8 cellular contexts compared by ENCODE assay signal in genomic region chr5:69042500-69042899, GRCh38. TPM values are rescaled to one million over a fixed set of nuclear protein-coding genes. Genes with fewer than 3 reads are reported as not detected.
DNase-seq lines count a peak whose midpoint lies in the region; ATAC-seq and TF ChIP-seq lines count a peak whose summit lies in the region.

No MANE protein-coding gene starts in this region.

- H3K9me3 ChIP-seq in GM23248 (ENCODE audit: low read depth) (no peaks in the 10 kb centered on the region), SK-N-SH (no peaks in the 10 kb centered on the region)

- H3F3A ChIP-seq in GM23248 (ENCODE audit: insufficient read depth) (no peaks in the 10 kb centered on the region), SK-N-SH (replicated peaks; ENCODE audit: insufficient read depth) (no peaks in the 10 kb centered on the region)

- peaks cover 6 to 11% of the 10 kb centered on the region in 2 donors for H3K4me1 Mint-ChIP-seq in natural killer cell treated with Interleukin-12 subunit alpha and Interleukin-12 subunit beta and Interleukin-15 and Interleukin-18, amount 100 ng/mL, for 72 hours (ENCODE audit: low read depth in 2 of 2)

- no peak for TF ChIP-seq RAD21 in SK-N-SH (IDR thresholded peaks at IDR 0.05; ENCODE audit: low read length)

- in situ Hi-C loops in GM23248 (cut with MboI), result no loop called here

- H2AFZ ChIP-seq in GM23248, result peak overlapping the region; percentile 90
- H2AFZ ChIP-seq in SK-N-SH (ENCODE audit: low read depth), result peak overlapping the region; percentile 88; the same call in 1 of the 2 replicates

- no peak for TF ChIP-seq EP300 in SK-N-SH (IDR thresholded peaks at IDR 0.05; ENCODE audit: borderline replicate concordance in 1 of 2, low read depth in 1 of 2, low read length in 1 of 2)

- no peak for TF ChIP-seq POLR2A in GM18505 (IDR thresholded peaks at IDR 0.05; ENCODE audit: borderline replicate concordance, extremely low read depth, insufficient read depth, insufficient read length)

- H3K4me3 ChIP-seq in GM23248 (no peak overlapping the region), SK-N-SH (ENCODE audit: low read depth in 2 of 2, low read length in 1 of 2) (no peak overlapping the region)

- CTCF ChIA-PET in SK-N-SH (lab: Yijun Ruan, JAX), result interaction anchor here (0.7 to 9.5 kb wide), 14 partner anchors 14 to 770 kb away, joined by 3 to 262 read pairs (median 6); partner anchors contain the start of gene SLC30A5

- H4K20me1 ChIP-seq in GM23248 (ENCODE audit: insufficient read depth) (no peaks in the 10 kb centered on the region), SK-N-SH (ENCODE audit: insufficient read depth) (no peaks in the 10 kb centered on the region)

- H3K4me3 Mint-ChIP-seq in natural killer cell treated with Interleukin-12 subunit alpha and Interleukin-12 subunit beta and Interleukin-15 and Interleukin-18, amount 100 ng/mL, for 72 hours, result peak overlapping the region; percentile 87

- H3K36me3 ChIP-seq in GM23248 (ENCODE audit: low read depth), result no peaks in the 10 kb centered on the region
- H3K36me3 ChIP-seq in SK-N-SH (replicated peaks in 1 of 2; ENCODE audit: control insufficient read depth in 1 of 2, insufficient read depth in 2 of 2, low read length in 1 of 2), result no peaks in the 10 kb centered on the region

- H3K36me3 Mint-ChIP-seq in natural killer cell treated with Interleukin-12 subunit alpha and Interleukin-12 subunit beta and Interleukin-15 and Interleukin-18, amount 100 ng/mL, for 72 hours, result no peaks in the 10 kb centered on the region

- H3K79me2 ChIP-seq in GM23248 (ENCODE audit: insufficient read depth) (no peaks in the 10 kb centered on the region), SK-N-SH (ENCODE audit: insufficient read depth) (no peaks in the 10 kb centered on the region)

- TF ChIP-seq CTCF in SK-N-SH (IDR thresholded peaks at IDR 0.05), result no peak

- H3K4me1 ChIP-seq in GM23248 (ENCODE audit: insufficient read depth) (no peaks in the 10 kb centered on the region), SK-N-SH (ENCODE audit: control insufficient read depth in 1 of 2, insufficient read depth in 2 of 2, low read depth in 1 of 2, low read length in 1 of 2) (no peaks in the 10 kb centered on the region; a peak in 1 of 4 replicates)

- H3K27me3 Mint-ChIP-seq in natural killer cell treated with Interleukin-12 subunit alpha and Interleukin-12 subunit beta and Interleukin-15 and Interleukin-18, amount 100 ng/mL, for 72 hours, result peaks cover 0 to 2% of the 10 kb centered on the region in 2 donors

- DNase-seq in GM23248, result no peak
- no peak for DNase-seq in SK-N-SH
- DNase-seq in natural killer cell treated with Interleukin-12 subunit alpha and Interleukin-12 subunit beta and Interleukin-15 and Interleukin-18, amount 100 ng/mL, for 72 hours (ENCODE audit: low spot score), result no peak
- DNase-seq in stimulated activated CD4-positive, alpha-beta T cell treated with anti-CD3 and anti-CD28 coated beads, Interleukin-4, amount 100 ng/mL, for 24 hours, result no peak
- DNase-seq in germinal center (ENCODE audit: low spot score), result no peak
- DNase-seq in amniotic stem cell (lab: John Stamatoyannopoulos, UW), result no peak
- no peak for DNase-seq in NOMO-1 (lab: John Stamatoyannopoulos, UW; ENCODE audit: unreplicated experiment in 2 of 2)

- H3K9me3 Mint-ChIP-seq in natural killer cell treated with Interleukin-12 subunit alpha and Interleukin-12 subunit beta and Interleukin-15 and Interleukin-18, amount 100 ng/mL, for 72 hours, result no peaks in the 10 kb centered on the region

- peak overlapping the region; percentile 45 to 93 for H3K27ac Mint-ChIP-seq in natural killer cell treated with Interleukin-12 subunit alpha and Interleukin-12 subunit beta and Interleukin-15 and Interleukin-18, amount 100 ng/mL, for 72 hours

- H3K27ac ChIP-seq in GM23248 (no peak overlapping the region), SK-N-SH (ENCODE audit: low read depth in 2 of 2, low read length in 1 of 2) (peak overlapping the region in 1 of 2 experiments; percentile 17; a peak in 1 of 4 replicates)

- POLR2A ChIA-PET in SK-N-SH (lab: Yijun Ruan, JAX), result no interaction called here

- H3K9ac ChIP-seq in GM23248 (no peak overlapping the region), SK-N-SH (no peak overlapping the region)

- 22 to 32% methylated on average over 2 of the region's 2 CpGs for WGBS in GM23248 (ENCODE audit: low coverage in 1 of 2, low lambda C conversion rate in 2 of 2, missing lambda C conversion rate in 2 of 2), 2 experiments
- WGBS in SK-N-SH (ENCODE audit: low lambda C conversion rate), result 47% methylated on average over 2 of the region's 2 CpGs

- peak; percentile 14 for ATAC-seq in GM18505 (IDR thresholded peaks at IDR 0.05; ENCODE audit: unreplicated experiment)
- ATAC-seq in natural killer cell treated with Interleukin-12 subunit alpha and Interleukin-12 subunit beta and Interleukin-15 and Interleukin-18, amount 100 ng/mL, for 72 hours, result peak; percentile 29 to 44

- H3K4me2 ChIP-seq in GM23248 (ENCODE audit: unreplicated experiment), result no peak overlapping the region
- no peak overlapping the region for H3K4me2 ChIP-seq in SK-N-SH

- H3K9me2 ChIP-seq in GM23248 (ENCODE audit: insufficient read depth) (no peaks in the 10 kb centered on the region), SK-N-SH (no peaks in the 10 kb centered on the region)

- H3K27me3 ChIP-seq in GM23248 (replicated peaks; ENCODE audit: insufficient read depth) (no peaks in the 10 kb centered on the region), SK-N-SH (ENCODE audit: insufficient read depth) (no peaks in the 10 kb centered on the region)

TF ChIP-seq in SK-N-SH, 30 proteins besides CTCF, POLR2A, EP300 and RAD21:
- no peak for TF ChIP-seq NRF1 (IDR thresholded peaks at IDR 0.05; ENCODE audit: low read depth, low read length)
- no peak for TF ChIP-seq JUND (IDR thresholded peaks at IDR 0.05)
- no peak for TF ChIP-seq SIN3A (IDR thresholded peaks at IDR 0.05; ENCODE audit: borderline replicate concordance, low read depth, low read length)
- TF ChIP-seq SMC3 (IDR thresholded peaks at IDR 0.05; ENCODE audit: low read depth, low read length), result no peak
- TF ChIP-seq ELF1 (IDR thresholded peaks at IDR 0.05), result no peak
- TF ChIP-seq FOSL2 (IDR thresholded peaks at IDR 0.05; ENCODE audit: borderline replicate concordance, low read depth), result no peak
- TF ChIP-seq FOXJ3 (CRISPR knock-in tag; IDR thresholded peaks at IDR 0.05), result no peak

RNA-seq across cellular contexts. Expression of gene SLC30A5, which starts 51.3 kb away (rescaled TPM):
- 66.8 and 69.6 TPM in 2 replicates for total RNA-seq in GM23248 (2014; rRNA removed; shearing (Covaris generic))
- polyA plus RNA-seq in GM23248 (2016; fragmentation: Nextera tagmentation; extraction: Ambion mirVana) (63.2 and 67.1 TPM in 2 replicates), SK-N-SH (2012; rRNA removed) (28.5 and 32.9 TPM in 2 replicates)
- polyA plus RNA-seq in SK-N-SH (2012; cell fraction: cytosol; rRNA removed), result 34.8 and 37.5 TPM in 2 replicates
- polyA plus RNA-seq in SK-N-SH (2012; cell fraction: nucleus; rRNA removed), result 20.4 and 38.5 TPM in 2 replicates
- 10 to 100 TPM; 53.4 to 54.0 TPM for total RNA-seq in natural killer cell treated with Interleukin-12 subunit alpha and Interleukin-12 subunit beta and Interleukin-15 and Interleukin-18, amount 100 ng/mL, for 72 hours
